In the genomic region with DNA sequence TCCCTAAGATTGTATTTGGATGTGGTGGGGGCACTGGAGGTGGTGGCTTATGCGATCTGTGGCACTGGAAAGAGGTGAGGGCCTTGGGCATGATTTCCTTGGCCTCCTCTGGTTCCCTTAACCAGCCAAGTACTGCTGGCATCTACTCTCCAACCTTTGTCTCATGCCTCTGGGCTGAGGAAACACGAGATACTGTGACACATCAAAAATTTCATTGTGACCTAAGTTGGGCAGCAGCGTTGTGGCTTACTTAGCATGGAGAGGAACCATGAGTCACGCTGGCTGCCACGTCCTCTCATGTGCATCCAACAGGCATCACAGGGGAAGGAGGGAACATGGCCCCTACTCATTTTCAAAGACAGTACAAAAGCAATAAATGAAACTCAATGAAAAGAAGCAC, we compare ENCODE assay signal across 9 cellular contexts. TPM values are rescaled to one million over a fixed set of nuclear protein-coding genes. Genes with fewer than 3 reads are reported as not detected.
DNase-seq lines count a peak whose midpoint lies in the region; ATAC-seq and TF ChIP-seq lines count a peak whose summit lies in the region.
"Had no signal": no experiment of that assay in that cellular context is flagged by ENCODE, and none has a peak within 500 bp of the region (broad histone marks: within the 10 kb centered on the region; RNA-seq: fewer than 3 reads in every experiment).

No MANE protein-coding gene starts in this region.

- no peaks in the 10 kb centered on the region for H3K9me3 ChIP-seq in skeletal muscle tissue (ENCODE audit: control insufficient read depth in 3 of 3, low read length in 3 of 3)

- H3K4me3 ChIP-seq in choroid plexus epithelial cell (ENCODE audit: low read depth, low read length) (no peak overlapping the region), skeletal muscle tissue (ENCODE audit: low read length in 3 of 3) (no peak overlapping the region)

- H3K4me1 ChIP-seq in skeletal muscle tissue (ENCODE audit: control insufficient read depth in 3 of 3, insufficient read depth in 3 of 3, low read length in 3 of 3), result peaks cover 8 to 15% (median 11%) of the 10 kb centered on the region in 3 donors

- no peak for TF ChIP-seq CTCF in choroid plexus epithelial cell (conservative IDR thresholded peaks at IDR 0.05; ENCODE audit: low read depth, low read length)

- no peak overlapping the region for H3K9ac ChIP-seq in skeletal muscle tissue (ENCODE audit: low read depth in 1 of 3, low read length in 3 of 3)

- H3K27me3 ChIP-seq in skeletal muscle tissue (ENCODE audit: control insufficient read depth in 3 of 3, insufficient read depth in 3 of 3, low read length in 3 of 3), result no peaks in the 10 kb centered on the region

- ATAC-seq in HG03139 (IDR thresholded peaks at IDR 0.05; ENCODE audit: unreplicated experiment) (no peak), HG03039 (IDR thresholded peaks at IDR 0.05; ENCODE audit: unreplicated experiment) (no peak), GM19395 (IDR thresholded peaks at IDR 0.05; ENCODE audit: unreplicated experiment) (no peak)

- H3K27ac ChIP-seq in skeletal muscle tissue (ENCODE audit: low read depth, low read length), result peak overlapping the region; percentile 63

- peak; percentile 38 for DNase-seq in activated CD4-positive, alpha-beta T cell treated with anti-CD3 and anti-CD28 coated beads for 48 hours
- no peak for DNase-seq in activated CD4-positive, alpha-beta T cell treated with anti-CD3 and anti-CD28 coated beads for 4 hours
- DNase-seq in NOMO-1 treated with dmso at 0.1 percent for 144 hours (lab: John Stamatoyannopoulos, UW; ENCODE audit: unreplicated experiment), result peak; percentile 78
- DNase-seq in choroid plexus epithelial cell (ENCODE audit: low read depth), result peak; percentile 88
- DNase-seq: CD4-positive, CD25-positive, alpha-beta regulatory T cell had no signal

- H3K36me3 ChIP-seq in skeletal muscle tissue (ENCODE audit: control insufficient read depth in 3 of 3, insufficient read depth in 3 of 3, low read length in 3 of 3), result no peaks in the 10 kb centered on the region

RNA-seq across cellular contexts. Expression of a gene that starts 29.7 kb away (rescaled TPM):
- 11.0 TPM for total RNA-seq in skeletal muscle tissue
- total RNA-seq: CD4-positive, CD25-positive, alpha-beta regulatory T cell had no signal

Comparison
In these comparisons a context has a peak if more than half of its experiments do, and no peak if none do; other contexts are left out.
1. DNase-seq: peak in activated CD4-positive, alpha-beta T cell treated with anti-CD3 and anti-CD28 coated beads for 48 hours (single experiment), NOMO-1 treated with dmso at 0.1 percent for 144 hours (single experiment) and choroid plexus epithelial cell (single experiment); none in activated CD4-positive, alpha-beta T cell treated with anti-CD3 and anti-CD28 coated beads for 4 hours (0 of 2).